Comparison of ENCODE assay signal across 1 cellular context in the genomic region with DNA sequence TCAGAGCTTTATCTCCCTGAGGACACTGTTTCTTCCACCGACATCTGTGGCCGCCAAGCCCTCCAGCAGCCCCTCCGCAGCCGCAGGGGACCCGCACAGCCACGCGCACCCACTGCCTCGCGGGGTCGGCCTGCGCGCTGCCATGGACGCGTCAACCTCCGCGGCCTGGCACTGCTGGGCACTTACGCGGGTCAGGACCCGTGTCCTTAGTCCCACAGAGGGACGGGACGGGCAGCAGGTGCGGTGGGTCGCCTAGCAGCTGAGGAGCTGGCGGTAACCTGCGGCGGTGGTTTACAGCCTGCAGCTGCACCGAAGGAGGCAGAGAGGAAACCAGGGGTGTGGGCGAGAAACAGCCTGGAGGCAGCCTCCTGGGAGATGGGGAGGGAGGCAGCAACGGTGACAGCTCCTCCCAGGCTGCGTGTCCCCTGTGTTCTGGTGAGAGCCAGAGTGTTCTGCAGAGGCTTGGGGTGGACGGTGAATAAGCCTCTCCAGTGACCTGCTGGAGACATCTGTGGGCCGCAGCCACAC.
TF ChIP-seq lines count a peak whose summit lies in the region.

No MANE protein-coding gene starts in this region.

TF ChIP-seq in K562, 482 proteins besides CTCF, POLR2A, EP300 and RAD21 (continued from another document):
- TF ChIP-seq, protein P1, sequence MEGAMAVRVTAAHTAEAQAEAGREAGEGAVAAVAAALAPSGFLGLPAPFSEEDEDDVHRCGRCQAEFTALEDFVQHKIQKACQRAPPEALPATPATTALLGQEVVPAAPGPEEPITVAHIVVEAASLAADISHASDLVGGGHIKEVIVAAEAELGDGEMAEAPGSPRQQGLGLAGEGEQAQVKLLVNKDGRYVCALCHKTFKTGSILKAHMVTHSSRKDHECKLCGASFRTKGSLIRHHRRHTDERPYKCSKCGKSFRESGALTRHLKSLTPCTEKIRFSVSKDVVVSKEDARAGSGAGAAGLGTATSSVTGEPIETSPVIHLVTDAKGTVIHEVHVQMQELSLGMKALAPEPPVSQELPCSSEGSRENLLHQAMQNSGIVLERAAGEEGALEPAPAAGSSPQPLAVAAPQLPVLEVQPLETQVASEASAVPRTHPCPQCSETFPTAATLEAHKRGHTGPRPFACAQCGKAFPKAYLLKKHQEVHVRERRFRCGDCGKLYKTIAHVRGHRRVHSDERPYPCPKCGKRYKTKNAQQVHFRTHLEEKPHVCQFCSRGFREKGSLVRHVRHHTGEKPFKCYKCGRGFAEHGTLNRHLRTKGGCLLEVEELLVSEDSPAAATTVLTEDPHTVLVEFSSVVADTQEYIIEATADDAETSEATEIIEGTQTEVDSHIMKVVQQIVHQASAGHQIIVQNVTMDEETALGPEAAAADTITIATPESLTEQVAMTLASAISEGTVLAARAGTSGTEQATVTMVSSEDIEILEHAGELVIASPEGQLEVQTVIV (CRISPR knock-in tag; IDR thresholded peaks at IDR 0.05; ENCODE audit: borderline replicate concordance) = no peak
- no peak for TF ChIP-seq ZNF444 (CRISPR knock-in tag; IDR thresholded peaks at IDR 0.05)
- TF ChIP-seq NFE2 (IDR thresholded peaks at IDR 0.05; ENCODE audit: low read depth) = no peak
- no peak for TF ChIP-seq KDM5B (IDR thresholded peaks at IDR 0.05; ENCODE audit: insufficient replicate concordance, low read depth, low read length)
- TF ChIP-seq ARHGAP35 (IDR thresholded peaks at IDR 0.05; ENCODE audit: partially characterized antibody) = no peak
- no peak for TF ChIP-seq NFXL1 (CRISPR knock-in tag; IDR thresholded peaks at IDR 0.05)
- TF ChIP-seq MAFF (IDR thresholded peaks at IDR 0.05; ENCODE audit: low read length) = no peak
